Comparison of ENCODE assay signal across 9 cellular contexts in the genomic region with DNA sequence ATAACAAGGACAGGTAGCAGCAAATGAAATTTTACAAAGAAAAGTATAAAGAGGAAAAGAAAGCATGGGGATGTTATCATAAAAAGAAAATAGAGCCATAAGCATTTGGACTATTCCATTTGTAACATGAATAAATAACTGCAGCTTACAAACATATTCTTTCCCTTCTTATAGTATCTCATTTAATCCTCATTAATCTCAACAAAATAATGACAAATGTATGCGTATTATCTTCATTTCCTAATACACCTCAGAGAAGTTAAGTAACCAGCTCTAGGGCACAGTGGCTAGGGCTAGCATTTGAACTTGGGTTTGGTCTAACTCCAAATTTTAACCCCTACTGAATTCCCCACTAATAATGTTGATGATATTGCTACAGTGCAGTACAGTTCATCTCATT.
"Had no signal": no experiment of that assay in that cellular context is flagged by ENCODE, and none has a peak within 500 bp of the region (broad histone marks: within the 10 kb centered on the region; RNA-seq: fewer than 3 reads in every experiment).

No MANE protein-coding gene starts in this region.

- H3K27ac Mint-ChIP-seq: GM23338, H9, HFFc6 had no signal

- H3K4me1 ChIP-seq: HAP-1 had no signal

- H3K9me3 ChIP-seq: HAP-1 had no signal

- H3K4me3 ChIP-seq: GM23248, GM23338, HAP-1 had no signal

- H3K27ac ChIP-seq: GM23248 had no signal

- DNase-seq: GM23248, GOT3, H7, H9, HCEC 1CT, HFFc6 had no signal

- H3K4me3 Mint-ChIP-seq: GM23338, H9, HFFc6 had no signal

- H3K4me1 Mint-ChIP-seq: GM23338, H9 had no signal

- H3K36me3 ChIP-seq: HAP-1 had no signal

- ATAC-seq: GM23338, HCT116 had no signal
